In genomic region chr20:62650551-62651284, GRCh38 we compare ENCODE assay signal across 10 cellular contexts. TPM values are rescaled to one million over a fixed set of nuclear protein-coding genes. Genes with fewer than 3 reads are reported as not detected.
DNase-seq lines count a peak whose midpoint lies in the region; ATAC-seq and TF ChIP-seq lines count a peak whose summit lies in the region.
"Had no signal": no experiment of that assay in that cellular context is flagged by ENCODE, and none has a peak within 500 bp of the region (broad histone marks: within the 10 kb centered on the region; RNA-seq: fewer than 3 reads in every experiment).

No MANE protein-coding gene starts in this region.

- H3K9ac ChIP-seq in BLaER1, result peak overlapping the region; percentile 16; the same call in 1 of the 2 replicates
- no peak overlapping the region for H3K9ac ChIP-seq in parathyroid adenoma

- H3K79me2 ChIP-seq in parathyroid adenoma, result peaks cover 14% of the 10 kb centered on the region

- H3K27me3 ChIP-seq in BLaER1 (no peaks in the 10 kb centered on the region), body of pancreas (no peaks in the 10 kb centered on the region), parathyroid adenoma (ENCODE audit: control insufficient read depth, insufficient read depth, low read length) (no peaks in the 10 kb centered on the region)

- H3K9me3 ChIP-seq in BLaER1 (no peaks in the 10 kb centered on the region), body of pancreas (no peaks in the 10 kb centered on the region), parathyroid adenoma (ENCODE audit: control insufficient read depth, low read length) (no peaks in the 10 kb centered on the region)
- H3K9me3 ChIP-seq: thoracic aorta had no signal

- H3K4me1 ChIP-seq in BLaER1 (peaks cover 86% of the 10 kb centered on the region), body of pancreas (peaks cover 38% of the 10 kb centered on the region), parathyroid adenoma (peaks cover 18% of the 10 kb centered on the region)

- H3K27ac ChIP-seq in BLaER1 (peak overlapping the region; percentile 67), body of pancreas (peak overlapping the region; percentile 92 to 99 (median 97)), parathyroid adenoma (peak overlapping the region; percentile 88)

- H3K36me3 ChIP-seq in BLaER1, result peaks cover 71% of the 10 kb centered on the region
- no peaks in the 10 kb centered on the region for H3K36me3 ChIP-seq in body of pancreas (replicated peaks in 1 of 2; ENCODE audit: insufficient read depth in 1 of 2, low read depth in 2 of 2)
- no peaks in the 10 kb centered on the region for H3K36me3 ChIP-seq in parathyroid adenoma (ENCODE audit: control insufficient read depth, insufficient read depth, low read length)
- H3K36me3 ChIP-seq: thoracic aorta had no signal

- H3K27me3 Mint-ChIP-seq in HFFc6 (ENCODE audit: insufficient read depth), result no peaks in the 10 kb centered on the region; the same call in 1 of the 2 replicates

- ATAC-seq in body of pancreas (no peak), GM21576 (IDR thresholded peaks at IDR 0.05; ENCODE audit: unreplicated experiment) (no peak)

- peaks cover 28% of the 10 kb centered on the region for H3K4me1 Mint-ChIP-seq in HFFc6 (ENCODE audit: low read depth)

- DNase-seq in HFFc6, result no peak
- DNase-seq in body of pancreas, result no peak
- DNase-seq in ecto neural progenitor cell (ENCODE audit: low spot score), result no peak
- DNase-seq in NAMALWA (ENCODE audit: low spot score), result no peak
- no peak for DNase-seq in NCI-H1436 treated with DMSO at 0.1 percent for 48 hours (lab: John Stamatoyannopoulos, UW)
- DNase-seq: amniotic stem cell had no signal

- peak overlapping the region; percentile 99 for H3K27ac Mint-ChIP-seq in HFFc6

- H3K4me2 ChIP-seq in BLaER1 (peak overlapping the region; percentile 71), parathyroid adenoma (ENCODE audit: low read length) (peak overlapping the region; percentile 85)

- TF ChIP-seq POLR2A in body of pancreas (IDR thresholded peaks at IDR 0.05), result no peak

- H3K4me3 ChIP-seq in BLaER1, result no peak overlapping the region
- H3K4me3 ChIP-seq in body of pancreas, result no peak overlapping the region
- peak overlapping the region; percentile 46 for H3K4me3 ChIP-seq in parathyroid adenoma (ENCODE audit: low read depth, low read length)

- no peak overlapping the region for H2AFZ ChIP-seq in parathyroid adenoma

- no peaks in the 10 kb centered on the region for H3K9me3 Mint-ChIP-seq in HFFc6

- H4K20me1 ChIP-seq in BLaER1, result peaks cover 95% of the 10 kb centered on the region

- H3K4me3 Mint-ChIP-seq in HFFc6, result no peak overlapping the region

- 90% methylated on average over 16 to 24 of the region's 24 CpGs for WGBS in body of pancreas, 2 donors

- intact Hi-C loops in body of pancreas (cut with DNase I), result no loop called here

- no peaks in the 10 kb centered on the region for H3K36me3 Mint-ChIP-seq in HFFc6 (ENCODE audit: low read depth)

- no peak for TF ChIP-seq CTCF in HFFc6 (IDR thresholded peaks at IDR 0.05)
- no peak for TF ChIP-seq CTCF in body of pancreas (IDR thresholded peaks at IDR 0.05)
- TF ChIP-seq CTCF in parathyroid adenoma (IDR thresholded peaks at IDR 0.05), result no peak

RNA-seq across cellular contexts. Expression of gene SLCO4A1, which starts 8.4 kb away (rescaled TPM):
- total RNA-seq in HFFc6 (2021; fragmentation: NEBNext Ultra II Directional; extraction: Animal tissue kit (Norgen Biotek cat#: 25700)), result 1 to 10 TPM; 2.7 to 6.5 (median 3.4) TPM
- total RNA-seq in body of pancreas, result 1 to 10 TPM; 2.6 to 6.2 TPM

RNA-seq across cellular contexts. Expression of gene NTSR1, which starts 57.9 kb away (rescaled TPM):
- 1 to 10 TPM; 3.1 to 6.5 (median 5.6) TPM for total RNA-seq in HFFc6 (2021; fragmentation: NEBNext Ultra II Directional; extraction: Animal tissue kit (Norgen Biotek cat#: 25700))
- not detected for total RNA-seq in body of pancreas
- total RNA-seq: thoracic aorta had no signal

Comparison
In these comparisons a context has a peak if more than half of its experiments do, and no peak if none do; other contexts are left out.
1. RNA of gene NTSR1, which starts 57.9 kb away (total RNA-seq): 3.1 to 6.5 TPM in HFFc6; not detected in body of pancreas; every median in the first group is over 4 times any median in the second.
2. Peak in every context shown above with its lines, with median percentiles within 50 percentile points of each other: H3K27ac ChIP-seq.